Comparison of ENCODE assay signal across 8 cellular contexts in genomic region chr3:126704494-126705214, GRCh38. TPM values are rescaled to one million over a fixed set of nuclear protein-coding genes. Genes with fewer than 3 reads are reported as not detected.
DNase-seq lines count a peak whose midpoint lies in the region; ATAC-seq and TF ChIP-seq lines count a peak whose summit lies in the region.

No MANE protein-coding gene starts in this region.

- H3K4me3 ChIP-seq in brain microvascular endothelial cell (ENCODE audit: low read depth, low read length) (peak overlapping the region; percentile 79), lower lobe of right lung (peak overlapping the region; percentile 97), transverse colon (peak overlapping the region; percentile 72 to 82 (median 80))

- no peak for TF ChIP-seq EP300 in transverse colon (IDR thresholded peaks at IDR 0.05; ENCODE audit: low read depth)

- peak in 1 of 2 donors; percentile 18 for ATAC-seq in lower lobe of right lung

- CTCF ChIA-PET in activated naive CD4-positive, alpha-beta T cell treated with anti-CD3 and anti-CD28 coated beads, Interleukin-2, amount 10 ng/mL, durations not matched to agents 7 days and 5 days (lab: Charles Lee) = interaction anchor here (1.3 kb wide), 1 partner anchor 182 kb away, joined by 3 read pairs; no protein-coding TSS in a partner anchor

- H3K36me3 Mint-ChIP-seq in activated naive CD4-positive, alpha-beta T cell treated with anti-CD3 and anti-CD28 coated beads, Interleukin-2, amount 10 ng/mL, durations not matched to agents 7 days and 5 days = no peaks in the 10 kb centered on the region

- peaks cover 15% of the 10 kb centered on the region for H3K4me1 ChIP-seq in lower lobe of right lung
- peaks cover 0 to 15% (median 12%) of the 10 kb centered on the region in 4 donors for H3K4me1 ChIP-seq in transverse colon

- H3K27me3 Mint-ChIP-seq in activated naive CD4-positive, alpha-beta T cell treated with anti-CD3 and anti-CD28 coated beads, Interleukin-2, amount 10 ng/mL, durations not matched to agents 7 days and 5 days = peaks cover 19% of the 10 kb centered on the region

- DNase-seq in activated naive CD4-positive, alpha-beta T cell treated with anti-CD3 and anti-CD28 coated beads, Interleukin-2, amount 10 ng/mL, durations not matched to agents 7 days and 5 days = no peak
- DNase-seq in activated naive CD4-positive, alpha-beta T cell (lab: John Stamatoyannopoulos, UW) = no peak
- peak; percentile 27 for DNase-seq in HuH-7.5 (ENCODE audit: low spot score)
- no peak for DNase-seq in brain microvascular endothelial cell
- no peak for DNase-seq in lower lobe of right lung
- no peak for DNase-seq in transverse colon
- no peak for DNase-seq in hepatic stellate cell (ENCODE audit: low spot score)
- no peak for DNase-seq in NCI-H1694 (lab: John Stamatoyannopoulos, UW)

- H3K27ac ChIP-seq in brain microvascular endothelial cell (no peak overlapping the region), lower lobe of right lung (peak overlapping the region; percentile 44), transverse colon (peak overlapping the region in 3 of 4 donors; percentile 9 to 69 (median 61))

- TF ChIP-seq POLR2A in transverse colon (IDR thresholded peaks at IDR 0.05) = no peak

- 25% methylated on average over 32 of the region's 44 CpGs; no CpG with 5 or more reads in 1 of the 2 donors for WGBS in transverse colon (ENCODE audit: low coverage in 1 of 2), 2 donors

- in situ Hi-C loops in brain microvascular endothelial cell (cut with HindIII; ENCODE audit: low pct_ligation_motif_present, low sequenced_read_pairs) = no loop called here
- in situ Hi-C loops in transverse colon (cut with MboI; ENCODE audit: low pct_ligation_motif_present in 1 of 4, low pct_unique_long_range_greater_than_20kb in 1 of 4, low sequenced_read_pairs in 3 of 4) = no loop called here

- no peak for TF ChIP-seq CTCF in brain microvascular endothelial cell (IDR thresholded peaks at IDR 0.05; ENCODE audit: low read depth, low read length, missing control alignments)
- TF ChIP-seq CTCF in lower lobe of right lung (IDR thresholded peaks at IDR 0.05) = no peak
- TF ChIP-seq CTCF in transverse colon (IDR thresholded peaks at IDR 0.05) = no peak

- intact Hi-C loops in lower lobe of right lung (cut with DNase I) (no loop called here), transverse colon (cut with DNase I; ENCODE audit: low total_unique reads) (no loop called here)

- H3K27me3 ChIP-seq in brain microvascular endothelial cell (replicated peaks) = no peaks in the 10 kb centered on the region
- H3K27me3 ChIP-seq in lower lobe of right lung (ENCODE audit: low read depth) = peaks cover 3% of the 10 kb centered on the region
- H3K27me3 ChIP-seq in transverse colon = peaks cover 16% of the 10 kb centered on the region

- peaks cover 16% of the 10 kb centered on the region for H3K4me1 Mint-ChIP-seq in activated naive CD4-positive, alpha-beta T cell treated with anti-CD3 and anti-CD28 coated beads, Interleukin-2, amount 10 ng/mL, durations not matched to agents 7 days and 5 days

- no peaks in the 10 kb centered on the region for H3K9me3 Mint-ChIP-seq in activated naive CD4-positive, alpha-beta T cell treated with anti-CD3 and anti-CD28 coated beads, Interleukin-2, amount 10 ng/mL, durations not matched to agents 7 days and 5 days

- H3K4me3 Mint-ChIP-seq in activated naive CD4-positive, alpha-beta T cell treated with anti-CD3 and anti-CD28 coated beads, Interleukin-2, amount 10 ng/mL, durations not matched to agents 7 days and 5 days = peak overlapping the region; percentile 88

- H3K9me3 ChIP-seq in lower lobe of right lung (no peaks in the 10 kb centered on the region), transverse colon (no peaks in the 10 kb centered on the region)

- no peak overlapping the region for H3K27ac Mint-ChIP-seq in activated naive CD4-positive, alpha-beta T cell treated with anti-CD3 and anti-CD28 coated beads, Interleukin-2, amount 10 ng/mL, durations not matched to agents 7 days and 5 days

- H3K36me3 ChIP-seq in brain microvascular endothelial cell (replicated peaks) (no peaks in the 10 kb centered on the region), lower lobe of right lung (no peaks in the 10 kb centered on the region), transverse colon (no peaks in the 10 kb centered on the region)

RNA-seq across cellular contexts. Expression of gene CHCHD6, which starts 0.6 kb away (rescaled TPM):
- total RNA-seq in lower lobe of right lung = 12.2 TPM
- total RNA-seq in transverse colon = 10 to 100 TPM in 1 of 4 donors, 1 to 10 TPM in 3; 4.6 to 12.1 (median 5.3) TPM

RNA-seq across cellular contexts. Expression of gene TXNRD3, which starts 49.7 kb away (rescaled TPM):
- total RNA-seq in lower lobe of right lung (8.7 TPM), transverse colon (1 to 10 TPM; 2.0 to 6.4 (median 3.5) TPM)
